8 cellular contexts compared by ENCODE assay signal in the genomic region with DNA sequence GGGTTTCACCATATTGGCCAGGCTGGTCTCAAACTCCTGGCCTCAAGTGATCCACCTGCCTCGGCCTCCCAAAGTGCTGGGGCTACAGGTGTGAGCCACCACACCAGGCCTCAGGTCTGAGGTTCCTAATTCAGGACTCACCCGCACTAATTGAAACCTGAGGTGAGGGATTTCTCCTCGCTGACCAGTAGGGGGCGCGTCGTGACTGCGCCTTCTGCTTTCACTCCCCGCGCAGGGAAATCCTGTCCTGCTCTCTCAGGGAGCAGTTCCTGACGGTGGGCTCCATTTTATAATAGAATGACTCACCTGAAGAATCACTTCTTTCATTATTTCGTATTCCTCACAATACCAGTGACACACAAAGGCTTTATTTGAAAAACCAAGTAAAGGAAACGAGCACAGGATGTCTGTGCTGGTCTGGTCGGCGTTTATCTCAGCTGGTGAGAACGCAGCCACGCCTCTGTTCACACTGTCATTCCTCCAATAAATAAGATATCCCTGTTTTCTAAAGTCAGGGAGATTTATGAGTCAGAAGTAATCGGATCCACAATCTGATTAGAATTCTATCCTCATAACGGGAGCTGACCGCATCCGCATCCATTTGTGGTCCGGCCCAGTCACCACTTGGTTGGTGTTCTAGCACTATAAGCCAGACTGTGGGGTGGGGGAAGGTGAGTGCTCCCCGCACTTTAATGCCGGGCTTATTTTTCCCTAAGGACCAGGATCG. TPM values are rescaled to one million over a fixed set of nuclear protein-coding genes. Genes with fewer than 3 reads are reported as not detected.
DNase-seq lines count a peak whose midpoint lies in the region; ATAC-seq lines count a peak whose summit lies in the region.

No MANE protein-coding gene starts in this region.

- H3K9me3 Mint-ChIP-seq in dendritic cell treated with granulocyte-macrophage colony-stimulating factor and Interleukin-4, amounts not matched to agents 40 ng/mL and 50 ng/mL, for 4 days, result no peaks in the 10 kb centered on the region

- no peak overlapping the region for H3K27ac Mint-ChIP-seq in dendritic cell treated with granulocyte-macrophage colony-stimulating factor and Interleukin-4, amounts not matched to agents 40 ng/mL and 50 ng/mL, for 4 days

- DNase-seq in NCI-H526 (lab: John Stamatoyannopoulos, UW), result peak; percentile 14 to 72
- no peak for DNase-seq in NCI-H526 treated with DMSO at 0.1 percent for 48 hours (lab: John Stamatoyannopoulos, UW)
- peak; percentile 80 for DNase-seq in NCI-H2227 (lab: John Stamatoyannopoulos, UW; ENCODE audit: unreplicated experiment)
- DNase-seq in activated CD4-positive, alpha-beta T cell treated with anti-CD3 and anti-CD28 coated beads, Interleukin-2, amount 50 U/mL, for 24 hours (ENCODE audit: low read depth in 1 of 2, low spot score in 1 of 2), result peak; percentile 73 to 87
- peak; percentile 68 for DNase-seq in left lobe of liver (ENCODE audit: low spot score)
- DNase-seq in stimulated activated CD4-positive, alpha-beta T cell treated with anti-CD3 and anti-CD28 coated beads, Interleukin-1b, Interleukin-23, amount 100 ng/mL, for 48 hours, result peak; percentile 87

- intact Hi-C loops in dendritic cell treated with granulocyte-macrophage colony-stimulating factor and Interleukin-4, amounts not matched to agents 40 ng/mL and 50 ng/mL, for 4 days (cut with micrococcal nuclease), result loop anchor here (2.0 to 5.0 kb wide), 4 partner anchors 38 to 651 kb away; no protein-coding TSS in a partner anchor

- no peaks in the 10 kb centered on the region for H3K36me3 Mint-ChIP-seq in dendritic cell treated with granulocyte-macrophage colony-stimulating factor and Interleukin-4, amounts not matched to agents 40 ng/mL and 50 ng/mL, for 4 days (ENCODE audit: low read depth)

- ATAC-seq in HG03060 (IDR thresholded peaks at IDR 0.05; ENCODE audit: low read depth, unreplicated experiment) (peak; percentile 68), left lobe of liver (peak; percentile 98)

- peaks cover 31% of the 10 kb centered on the region for H3K4me1 Mint-ChIP-seq in dendritic cell treated with granulocyte-macrophage colony-stimulating factor and Interleukin-4, amounts not matched to agents 40 ng/mL and 50 ng/mL, for 4 days (ENCODE audit: low read depth)

- H3K4me3 Mint-ChIP-seq in dendritic cell treated with granulocyte-macrophage colony-stimulating factor and Interleukin-4, amounts not matched to agents 40 ng/mL and 50 ng/mL, for 4 days, result peak overlapping the region; percentile 30

- H3K27me3 Mint-ChIP-seq in dendritic cell treated with granulocyte-macrophage colony-stimulating factor and Interleukin-4, amounts not matched to agents 40 ng/mL and 50 ng/mL, for 4 days, result peaks cover 22% of the 10 kb centered on the region

RNA-seq across cellular contexts. Expression of a gene that starts 35.4 kb away (rescaled TPM):
- 11.3 TPM for total RNA-seq in left lobe of liver

RNA-seq across cellular contexts. Expression of a gene that starts 39.2 kb away (rescaled TPM):
- total RNA-seq in left lobe of liver, result 2.6 TPM
